In genomic region chr9:136571525-136571924, GRCh38 we compare ENCODE assay signal across 19 cellular contexts. TPM values are rescaled to one million over a fixed set of nuclear protein-coding genes. Genes with fewer than 3 reads are reported as not detected.
A peak's percentile ranks its signal among the peaks of the same experiment; 100 is the strongest.
DNase-seq lines count a peak whose midpoint lies in the region; ATAC-seq and TF ChIP-seq lines count a peak whose summit lies in the region.
"Had no signal": no experiment of that assay in that cellular context is flagged by ENCODE, and none has a peak within 500 bp of the region (broad histone marks: within the 10 kb centered on the region; RNA-seq: fewer than 3 reads in every experiment).

No MANE protein-coding gene starts in this region.

- 0 out of 2 replicates have a peak overlapping the region, but pooled peaks have one; percentile 13 for H3K27ac Mint-ChIP-seq in HFFc6
- H3K27ac Mint-ChIP-seq in stimulated activated effector memory CD8-positive, alpha-beta T cell treated with anti-CD3 and anti-CD28 coated beads, Interleukin-12 subunit alpha, Interleukin-12 subunit beta, amount 100 ng/mL, for 72 hours = peak overlapping the region; percentile 27
- H3K27ac Mint-ChIP-seq: activated naive CD8-positive, alpha-beta T cell treated with anti-CD3 and anti-CD28 coated beads for 36 hours; B cell had no signal

- no peak for TF ChIP-seq POLR2A in breast epithelium (IDR thresholded peaks at IDR 0.05)

- no peaks in the 10 kb centered on the region for H3K36me3 Mint-ChIP-seq in HFFc6 (ENCODE audit: low read depth)
- H3K36me3 Mint-ChIP-seq in stimulated activated effector memory CD8-positive, alpha-beta T cell treated with anti-CD3 and anti-CD28 coated beads, Interleukin-12 subunit alpha, Interleukin-12 subunit beta, amount 100 ng/mL, for 72 hours = peaks cover 5% of the 10 kb centered on the region
- H3K36me3 Mint-ChIP-seq: activated naive CD8-positive, alpha-beta T cell treated with anti-CD3 and anti-CD28 coated beads for 36 hours had no signal

- no peaks in the 10 kb centered on the region for H3K9me3 ChIP-seq in ectodermal cell (ENCODE audit: control insufficient read depth, low read length)
- H3K9me3 ChIP-seq in mesodermal cell (ENCODE audit: control insufficient read depth, low read length) = no peaks in the 10 kb centered on the region
- H3K9me3 ChIP-seq in breast epithelium = no peaks in the 10 kb centered on the region
- H3K9me3 ChIP-seq: thyroid gland had no signal

- no peaks in the 10 kb centered on the region for H3K9me3 Mint-ChIP-seq in HFFc6
- H3K9me3 Mint-ChIP-seq in stimulated activated effector memory CD8-positive, alpha-beta T cell treated with anti-CD3 and anti-CD28 coated beads, Interleukin-12 subunit alpha, Interleukin-12 subunit beta, amount 100 ng/mL, for 72 hours = no peaks in the 10 kb centered on the region
- H3K9me3 Mint-ChIP-seq: activated naive CD8-positive, alpha-beta T cell treated with anti-CD3 and anti-CD28 coated beads for 36 hours had no signal

- H3K27ac ChIP-seq in ectodermal cell (ENCODE audit: insufficient read depth, low read depth, low read length, poor library complexity, severe bottlenecking) (peak overlapping the region; percentile 89), mesodermal cell (ENCODE audit: low read depth, low read length, severe bottlenecking) (peak overlapping the region; percentile 95), breast epithelium (peak overlapping the region in 1 of 2 donors; percentile 34), foreskin keratinocyte (no peak overlapping the region)

- H3K4me1 ChIP-seq in ectodermal cell (ENCODE audit: control insufficient read depth, insufficient read depth, low read length) (peaks cover 57% of the 10 kb centered on the region), mesodermal cell (ENCODE audit: control insufficient read depth, insufficient read depth, low read length, poor library complexity, severe bottlenecking) (peaks cover 53% of the 10 kb centered on the region), breast epithelium (peaks cover 0 to 10% of the 10 kb centered on the region in 2 donors), foreskin keratinocyte (peaks cover 8% of the 10 kb centered on the region)

- TF ChIP-seq CTCF in HFFc6 (IDR thresholded peaks at IDR 0.05) = no peak
- no peak for TF ChIP-seq CTCF in breast epithelium (IDR thresholded peaks at IDR 0.05)
- TF ChIP-seq CTCF in foreskin keratinocyte (conservative IDR thresholded peaks at IDR 0.05) = no peak

- H3K27me3 ChIP-seq in ectodermal cell (ENCODE audit: control insufficient read depth, insufficient read depth, low read length, poor library complexity, severe bottlenecking) (no peaks in the 10 kb centered on the region), breast epithelium (no peaks in the 10 kb centered on the region), foreskin keratinocyte (no peaks in the 10 kb centered on the region)
- H3K27me3 ChIP-seq: thyroid gland had no signal

- H3K27me3 Mint-ChIP-seq in HFFc6 (ENCODE audit: insufficient read depth) = peaks cover 5% of the 10 kb centered on the region; the same call in 1 of the 2 replicates
- H3K27me3 Mint-ChIP-seq: activated naive CD8-positive, alpha-beta T cell treated with anti-CD3 and anti-CD28 coated beads for 36 hours had no signal

- ATAC-seq in stimulated activated effector memory CD8-positive, alpha-beta T cell treated with anti-CD3 and anti-CD28 coated beads, Interleukin-12 subunit alpha, Interleukin-12 subunit beta, amount 100 ng/mL, for 72 hours = no peak
- ATAC-seq in GM21786 (IDR thresholded peaks at IDR 0.05; ENCODE audit: unreplicated experiment) = no peak
- no peak for ATAC-seq in foreskin keratinocyte
- ATAC-seq: PC-3 had no signal

- H3K4me1 Mint-ChIP-seq in HFFc6 (ENCODE audit: low read depth) = peaks cover 21% of the 10 kb centered on the region
- peaks cover 22% of the 10 kb centered on the region for H3K4me1 Mint-ChIP-seq in stimulated activated effector memory CD8-positive, alpha-beta T cell treated with anti-CD3 and anti-CD28 coated beads, Interleukin-12 subunit alpha, Interleukin-12 subunit beta, amount 100 ng/mL, for 72 hours
- H3K4me1 Mint-ChIP-seq: activated naive CD8-positive, alpha-beta T cell treated with anti-CD3 and anti-CD28 coated beads for 36 hours; B cell had no signal

- intact Hi-C loops in breast epithelium (cut with DNase I; ENCODE audit: low total_unique reads) = no loop called here

- no peaks in the 10 kb centered on the region for H3K36me3 ChIP-seq in ectodermal cell (ENCODE audit: control insufficient read depth, insufficient read depth, low read length)
- H3K36me3 ChIP-seq in mesodermal cell (ENCODE audit: control insufficient read depth, insufficient read depth, low read length) = no peaks in the 10 kb centered on the region
- no peaks in the 10 kb centered on the region for H3K36me3 ChIP-seq in breast epithelium
- H3K36me3 ChIP-seq: thyroid gland had no signal

- DNase-seq in HFFc6 (no peak), breast epithelium (ENCODE audit: low spot score in 2 of 2) (no peak), medulla oblongata (ENCODE audit: extremely low spot score) (no peak), foreskin keratinocyte (no peak)
- DNase-seq in stimulated activated effector memory CD8-positive, alpha-beta T cell treated with anti-CD3 and anti-CD28 coated beads, Interleukin-12 subunit alpha, Interleukin-12 subunit beta, amount 100 ng/mL, for 72 hours (ENCODE audit: low spot score in 2 of 2) = no peak
- DNase-seq: activated CD4-positive, alpha-beta T cell treated with anti-CD3 and anti-CD28 coated beads, Interleukin-2, amount 50 U/mL, for 4 hours; activated naive CD8-positive, alpha-beta T cell treated with anti-CD3 and anti-CD28 coated beads for 36 hours; activated T-cell treated with anti-CD3 and anti-CD28 coated beads, Interleukin-2, amount 50 U/mL, for 1 hour; central memory CD4-positive, alpha-beta T cell; NCI-H69; occipital lobe; stimulated activated CD4-positive, alpha-beta T cell treated with anti-CD3 and anti-CD28 coated beads, Interleukin-4, amount 100 ng/mL, for 24 hours had no signal

- 48% methylated on average over 13 of the region's 13 CpGs for WGBS in ectodermal cell, 2 experiments
- WGBS in mesodermal cell (ENCODE audit: insufficient coverage in 2 of 2), 2 experiments = 43 to 57% methylated on average over 11 to 13 of the region's 13 CpGs

- no peak overlapping the region for H3K4me3 Mint-ChIP-seq in HFFc6
- no peak overlapping the region for H3K4me3 Mint-ChIP-seq in stimulated activated effector memory CD8-positive, alpha-beta T cell treated with anti-CD3 and anti-CD28 coated beads, Interleukin-12 subunit alpha, Interleukin-12 subunit beta, amount 100 ng/mL, for 72 hours
- H3K4me3 Mint-ChIP-seq: activated naive CD8-positive, alpha-beta T cell treated with anti-CD3 and anti-CD28 coated beads for 36 hours; B cell had no signal

- H3K4me3 ChIP-seq in ectodermal cell (ENCODE audit: insufficient read depth, low read depth, low read length) (no peak overlapping the region), mesodermal cell (ENCODE audit: extremely low read depth, insufficient read depth, low read length, poor library complexity, severe bottlenecking) (peak overlapping the region; percentile 5), breast epithelium (no peak overlapping the region)
- H3K4me3 ChIP-seq: lung, thyroid gland had no signal

RNA-seq across cellular contexts. Expression of gene NOTCH1, which starts 25.7 kb away (rescaled TPM):
- 10 to 100 TPM; 12.1 to 17.1 (median 14.7) TPM for total RNA-seq in HFFc6 (2021; fragmentation: NEBNext Ultra II Directional; extraction: Animal tissue kit (Norgen Biotek cat#: 25700))
- polyA plus RNA-seq in ectodermal cell (2013, experiment 1 of 4) = 24.9 TPM
- 32.4 TPM for polyA plus RNA-seq in ectodermal cell (2013, experiment 2 of 4)
- 24.0 TPM for polyA plus RNA-seq in ectodermal cell (2013, experiment 3 of 4)
- 28.5 TPM for polyA plus RNA-seq in ectodermal cell (2013, experiment 4 of 4)
- polyA plus RNA-seq in mesodermal cell (2013, experiment 1 of 2) = 65.5 TPM
- polyA plus RNA-seq in mesodermal cell (2013, experiment 2 of 2) = 44.0 TPM
- total RNA-seq in breast epithelium = 10 to 100 TPM; 12.6 to 33.8 (median 21.1) TPM
- 41.9 and 49.8 TPM in 2 replicates for total RNA-seq in foreskin keratinocyte
- 8.3 and 11.7 TPM in 2 replicates for polyA plus RNA-seq in foreskin keratinocyte
